3 cellular contexts compared by ENCODE assay signal in the genomic region with DNA sequence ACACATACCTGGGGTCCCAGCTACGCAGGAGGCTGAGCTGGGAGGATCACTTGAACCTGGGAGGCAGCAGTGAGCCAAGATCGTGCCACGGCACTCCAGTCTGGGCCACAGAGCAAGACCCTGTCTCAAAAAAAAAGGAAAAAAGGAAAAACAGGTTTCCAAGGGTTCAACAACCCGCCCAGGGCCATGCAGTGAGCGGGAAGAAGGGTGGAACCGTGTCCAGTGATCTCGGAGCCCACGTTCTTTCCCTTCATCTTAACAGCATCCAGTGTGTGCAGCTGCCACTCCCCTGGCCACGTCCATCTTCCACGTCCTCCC.
A peak's percentile ranks its signal among the peaks of the same experiment; 100 is the strongest.
TF ChIP-seq lines count a peak whose summit lies in the region.

No MANE protein-coding gene starts in this region.

TF ChIP-seq in IMR-90, 13 proteins besides CTCF, POLR2A, EP300 and RAD21:
- no peak for TF ChIP-seq MAFK (IDR thresholded peaks at IDR 0.05; ENCODE audit: low read depth, low read length)
- no peak for TF ChIP-seq FOS (IDR thresholded peaks at IDR 0.05; ENCODE audit: low read depth, low read length)
- TF ChIP-seq RFX5 (IDR thresholded peaks at IDR 0.05; ENCODE audit: low read depth, low read length), result no peak
- TF ChIP-seq MAZ (IDR thresholded peaks at IDR 0.05; ENCODE audit: borderline replicate concordance, low read depth, low read length), result no peak
- TF ChIP-seq SMC3 (IDR thresholded peaks at IDR 0.05; ENCODE audit: low read depth, low read length), result no peak
- no peak for TF ChIP-seq RCOR1 (IDR thresholded peaks at IDR 0.05; ENCODE audit: insufficient replicate concordance, low read length)
- TF ChIP-seq, protein P1, sequence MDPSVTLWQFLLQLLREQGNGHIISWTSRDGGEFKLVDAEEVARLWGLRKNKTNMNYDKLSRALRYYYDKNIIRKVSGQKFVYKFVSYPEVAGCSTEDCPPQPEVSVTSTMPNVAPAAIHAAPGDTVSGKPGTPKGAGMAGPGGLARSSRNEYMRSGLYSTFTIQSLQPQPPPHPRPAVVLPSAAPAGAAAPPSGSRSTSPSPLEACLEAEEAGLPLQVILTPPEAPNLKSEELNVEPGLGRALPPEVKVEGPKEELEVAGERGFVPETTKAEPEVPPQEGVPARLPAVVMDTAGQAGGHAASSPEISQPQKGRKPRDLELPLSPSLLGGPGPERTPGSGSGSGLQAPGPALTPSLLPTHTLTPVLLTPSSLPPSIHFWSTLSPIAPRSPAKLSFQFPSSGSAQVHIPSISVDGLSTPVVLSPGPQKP (IDR thresholded peaks at IDR 0.05; ENCODE audit: borderline replicate concordance, low read depth, low read length), result no peak
- TF ChIP-seq MXI1 (IDR thresholded peaks at IDR 0.05; ENCODE audit: borderline replicate concordance, low read depth, low read length), result no peak
- TF ChIP-seq CEBPB (IDR thresholded peaks at IDR 0.05; ENCODE audit: low read depth, low read length), result no peak
- TF ChIP-seq, protein P2, sequence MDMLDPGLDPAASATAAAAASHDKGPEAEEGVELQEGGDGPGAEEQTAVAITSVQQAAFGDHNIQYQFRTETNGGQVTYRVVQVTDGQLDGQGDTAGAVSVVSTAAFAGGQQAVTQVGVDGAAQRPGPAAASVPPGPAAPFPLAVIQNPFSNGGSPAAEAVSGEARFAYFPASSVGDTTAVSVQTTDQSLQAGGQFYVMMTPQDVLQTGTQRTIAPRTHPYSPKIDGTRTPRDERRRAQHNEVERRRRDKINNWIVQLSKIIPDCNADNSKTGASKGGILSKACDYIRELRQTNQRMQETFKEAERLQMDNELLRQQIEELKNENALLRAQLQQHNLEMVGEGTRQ (IDR thresholded peaks at IDR 0.05; ENCODE audit: low read depth, low read length), result no peak
- TF ChIP-seq CHD1 (IDR thresholded peaks at IDR 0.05; ENCODE audit: low read depth, low read length), result no peak
- TF ChIP-seq BHLHE40 (IDR thresholded peaks at IDR 0.05; ENCODE audit: low read depth, low read length), result no peak
- TF ChIP-seq NFE2L2 (IDR thresholded peaks at IDR 0.05; ENCODE audit: low read depth, low read length), result no peak

TF ChIP-seq in GM12878, 131 proteins besides CTCF, POLR2A, EP300 and RAD21:
- TF ChIP-seq, protein P3, sequence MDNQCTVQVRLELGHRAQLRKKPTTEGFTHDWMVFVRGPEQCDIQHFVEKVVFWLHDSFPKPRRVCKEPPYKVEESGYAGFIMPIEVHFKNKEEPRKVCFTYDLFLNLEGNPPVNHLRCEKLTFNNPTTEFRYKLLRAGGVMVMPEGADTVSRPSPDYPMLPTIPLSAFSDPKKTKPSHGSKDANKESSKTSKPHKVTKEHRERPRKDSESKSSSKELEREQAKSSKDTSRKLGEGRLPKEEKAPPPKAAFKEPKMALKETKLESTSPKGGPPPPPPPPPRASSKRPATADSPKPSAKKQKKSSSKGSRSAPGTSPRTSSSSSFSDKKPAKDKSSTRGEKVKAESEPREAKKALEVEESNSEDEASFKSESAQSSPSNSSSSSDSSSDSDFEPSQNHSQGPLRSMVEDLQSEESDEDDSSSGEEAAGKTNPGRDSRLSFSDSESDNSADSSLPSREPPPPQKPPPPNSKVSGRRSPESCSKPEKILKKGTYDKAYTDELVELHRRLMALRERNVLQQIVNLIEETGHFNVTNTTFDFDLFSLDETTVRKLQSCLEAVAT (IDR thresholded peaks at IDR 0.05), result 0 out of 2 replicates have a peak, but pooled peaks have one; percentile 38
- TF ChIP-seq, protein P4, sequence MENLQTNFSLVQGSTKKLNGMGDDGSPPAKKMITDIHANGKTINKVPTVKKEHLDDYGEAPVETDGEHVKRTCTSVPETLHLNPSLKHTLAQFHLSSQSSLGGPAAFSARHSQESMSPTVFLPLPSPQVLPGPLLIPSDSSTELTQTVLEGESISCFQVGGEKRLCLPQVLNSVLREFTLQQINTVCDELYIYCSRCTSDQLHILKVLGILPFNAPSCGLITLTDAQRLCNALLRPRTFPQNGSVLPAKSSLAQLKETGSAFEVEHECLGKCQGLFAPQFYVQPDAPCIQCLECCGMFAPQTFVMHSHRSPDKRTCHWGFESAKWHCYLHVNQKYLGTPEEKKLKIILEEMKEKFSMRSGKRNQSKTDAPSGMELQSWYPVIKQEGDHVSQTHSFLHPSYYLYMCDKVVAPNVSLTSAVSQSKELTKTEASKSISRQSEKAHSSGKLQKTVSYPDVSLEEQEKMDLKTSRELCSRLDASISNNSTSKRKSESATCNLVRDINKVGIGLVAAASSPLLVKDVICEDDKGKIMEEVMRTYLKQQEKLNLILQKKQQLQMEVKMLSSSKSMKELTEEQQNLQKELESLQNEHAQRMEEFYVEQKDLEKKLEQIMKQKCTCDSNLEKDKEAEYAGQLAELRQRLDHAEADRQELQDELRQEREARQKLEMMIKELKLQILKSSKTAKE (IDR thresholded peaks at IDR 0.05; ENCODE audit: low read depth, poor library complexity, severe bottlenecking), result no peak
- TF ChIP-seq, protein P5, sequence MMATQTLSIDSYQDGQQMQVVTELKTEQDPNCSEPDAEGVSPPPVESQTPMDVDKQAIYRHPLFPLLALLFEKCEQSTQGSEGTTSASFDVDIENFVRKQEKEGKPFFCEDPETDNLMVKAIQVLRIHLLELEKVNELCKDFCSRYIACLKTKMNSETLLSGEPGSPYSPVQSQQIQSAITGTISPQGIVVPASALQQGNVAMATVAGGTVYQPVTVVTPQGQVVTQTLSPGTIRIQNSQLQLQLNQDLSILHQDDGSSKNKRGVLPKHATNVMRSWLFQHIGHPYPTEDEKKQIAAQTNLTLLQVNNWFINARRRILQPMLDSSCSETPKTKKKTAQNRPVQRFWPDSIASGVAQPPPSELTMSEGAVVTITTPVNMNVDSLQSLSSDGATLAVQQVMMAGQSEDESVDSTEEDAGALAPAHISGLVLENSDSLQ (IDR thresholded peaks at IDR 0.05), result peak; percentile 76
- TF ChIP-seq ZNF622 (IDR thresholded peaks at IDR 0.05) (no peak), STAT1 (conservative IDR thresholded peaks at IDR 0.05) (no peak), MEF2B (IDR thresholded peaks at IDR 0.05; ENCODE audit: partially characterized antibody, poor library complexity, severe bottlenecking) (no peak)

TF ChIP-seq in liver, 16 proteins besides CTCF, POLR2A, EP300 and RAD21:
- TF ChIP-seq GABPA (IDR thresholded peaks at IDR 0.05 in 1 of 2, conservative IDR thresholded peaks at IDR 0.05 in 1 of 2) (no peak), NR2F2 (IDR thresholded peaks at IDR 0.05) (no peak)
- TF ChIP-seq, protein P6, sequence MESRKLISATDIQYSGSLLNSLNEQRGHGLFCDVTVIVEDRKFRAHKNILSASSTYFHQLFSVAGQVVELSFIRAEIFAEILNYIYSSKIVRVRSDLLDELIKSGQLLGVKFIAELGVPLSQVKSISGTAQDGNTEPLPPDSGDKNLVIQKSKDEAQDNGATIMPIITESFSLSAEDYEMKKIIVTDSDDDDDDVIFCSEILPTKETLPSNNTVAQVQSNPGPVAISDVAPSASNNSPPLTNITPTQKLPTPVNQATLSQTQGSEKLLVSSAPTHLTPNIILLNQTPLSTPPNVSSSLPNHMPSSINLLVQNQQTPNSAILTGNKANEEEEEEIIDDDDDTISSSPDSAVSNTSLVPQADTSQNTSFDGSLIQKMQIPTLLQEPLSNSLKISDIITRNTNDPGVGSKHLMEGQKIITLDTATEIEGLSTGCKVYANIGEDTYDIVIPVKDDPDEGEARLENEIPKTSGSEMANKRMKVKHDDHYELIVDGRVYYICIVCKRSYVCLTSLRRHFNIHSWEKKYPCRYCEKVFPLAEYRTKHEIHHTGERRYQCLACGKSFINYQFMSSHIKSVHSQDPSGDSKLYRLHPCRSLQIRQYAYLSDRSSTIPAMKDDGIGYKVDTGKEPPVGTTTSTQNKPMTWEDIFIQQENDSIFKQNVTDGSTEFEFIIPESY (IDR thresholded peaks at IDR 0.05), result no peak
- TF ChIP-seq, protein P7, sequence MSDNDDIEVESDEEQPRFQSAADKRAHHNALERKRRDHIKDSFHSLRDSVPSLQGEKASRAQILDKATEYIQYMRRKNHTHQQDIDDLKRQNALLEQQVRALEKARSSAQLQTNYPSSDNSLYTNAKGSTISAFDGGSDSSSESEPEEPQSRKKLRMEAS (IDR thresholded peaks at IDR 0.05), result no peak
